ENCODE assay signal across 1 cellular context in the genomic region with DNA sequence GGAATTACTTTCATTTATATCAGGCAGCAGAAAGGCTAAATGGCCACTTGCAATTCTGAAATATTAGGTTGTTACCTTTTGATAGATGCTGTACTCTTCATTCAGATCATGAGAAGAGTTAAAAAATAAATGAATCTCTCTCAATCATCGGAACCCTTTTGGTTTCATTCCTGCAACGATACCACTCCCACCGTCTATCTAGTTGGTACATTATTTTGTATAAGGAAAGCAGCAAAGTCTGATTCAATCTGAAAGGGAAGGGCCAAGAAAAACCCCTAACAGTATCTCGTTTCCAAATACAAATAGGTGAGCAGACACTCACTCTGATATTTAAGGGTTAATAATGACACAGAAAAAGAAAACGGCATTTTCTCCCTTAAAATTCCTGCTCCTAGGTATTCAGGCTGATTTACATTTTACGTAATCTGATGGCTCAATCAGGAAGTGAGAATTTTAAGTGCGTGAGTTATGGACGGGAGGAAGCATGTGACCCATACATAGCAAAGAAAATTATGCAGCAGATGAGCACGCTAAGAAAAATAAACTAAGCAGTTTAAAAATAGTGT.
TF ChIP-seq lines count a peak whose summit lies in the region.

No MANE protein-coding gene starts in this region.

TF ChIP-seq in K562, 482 proteins besides CTCF, POLR2A, EP300 and RAD21 (continued from another document and continues in another):
- TF ChIP-seq, protein P1, sequence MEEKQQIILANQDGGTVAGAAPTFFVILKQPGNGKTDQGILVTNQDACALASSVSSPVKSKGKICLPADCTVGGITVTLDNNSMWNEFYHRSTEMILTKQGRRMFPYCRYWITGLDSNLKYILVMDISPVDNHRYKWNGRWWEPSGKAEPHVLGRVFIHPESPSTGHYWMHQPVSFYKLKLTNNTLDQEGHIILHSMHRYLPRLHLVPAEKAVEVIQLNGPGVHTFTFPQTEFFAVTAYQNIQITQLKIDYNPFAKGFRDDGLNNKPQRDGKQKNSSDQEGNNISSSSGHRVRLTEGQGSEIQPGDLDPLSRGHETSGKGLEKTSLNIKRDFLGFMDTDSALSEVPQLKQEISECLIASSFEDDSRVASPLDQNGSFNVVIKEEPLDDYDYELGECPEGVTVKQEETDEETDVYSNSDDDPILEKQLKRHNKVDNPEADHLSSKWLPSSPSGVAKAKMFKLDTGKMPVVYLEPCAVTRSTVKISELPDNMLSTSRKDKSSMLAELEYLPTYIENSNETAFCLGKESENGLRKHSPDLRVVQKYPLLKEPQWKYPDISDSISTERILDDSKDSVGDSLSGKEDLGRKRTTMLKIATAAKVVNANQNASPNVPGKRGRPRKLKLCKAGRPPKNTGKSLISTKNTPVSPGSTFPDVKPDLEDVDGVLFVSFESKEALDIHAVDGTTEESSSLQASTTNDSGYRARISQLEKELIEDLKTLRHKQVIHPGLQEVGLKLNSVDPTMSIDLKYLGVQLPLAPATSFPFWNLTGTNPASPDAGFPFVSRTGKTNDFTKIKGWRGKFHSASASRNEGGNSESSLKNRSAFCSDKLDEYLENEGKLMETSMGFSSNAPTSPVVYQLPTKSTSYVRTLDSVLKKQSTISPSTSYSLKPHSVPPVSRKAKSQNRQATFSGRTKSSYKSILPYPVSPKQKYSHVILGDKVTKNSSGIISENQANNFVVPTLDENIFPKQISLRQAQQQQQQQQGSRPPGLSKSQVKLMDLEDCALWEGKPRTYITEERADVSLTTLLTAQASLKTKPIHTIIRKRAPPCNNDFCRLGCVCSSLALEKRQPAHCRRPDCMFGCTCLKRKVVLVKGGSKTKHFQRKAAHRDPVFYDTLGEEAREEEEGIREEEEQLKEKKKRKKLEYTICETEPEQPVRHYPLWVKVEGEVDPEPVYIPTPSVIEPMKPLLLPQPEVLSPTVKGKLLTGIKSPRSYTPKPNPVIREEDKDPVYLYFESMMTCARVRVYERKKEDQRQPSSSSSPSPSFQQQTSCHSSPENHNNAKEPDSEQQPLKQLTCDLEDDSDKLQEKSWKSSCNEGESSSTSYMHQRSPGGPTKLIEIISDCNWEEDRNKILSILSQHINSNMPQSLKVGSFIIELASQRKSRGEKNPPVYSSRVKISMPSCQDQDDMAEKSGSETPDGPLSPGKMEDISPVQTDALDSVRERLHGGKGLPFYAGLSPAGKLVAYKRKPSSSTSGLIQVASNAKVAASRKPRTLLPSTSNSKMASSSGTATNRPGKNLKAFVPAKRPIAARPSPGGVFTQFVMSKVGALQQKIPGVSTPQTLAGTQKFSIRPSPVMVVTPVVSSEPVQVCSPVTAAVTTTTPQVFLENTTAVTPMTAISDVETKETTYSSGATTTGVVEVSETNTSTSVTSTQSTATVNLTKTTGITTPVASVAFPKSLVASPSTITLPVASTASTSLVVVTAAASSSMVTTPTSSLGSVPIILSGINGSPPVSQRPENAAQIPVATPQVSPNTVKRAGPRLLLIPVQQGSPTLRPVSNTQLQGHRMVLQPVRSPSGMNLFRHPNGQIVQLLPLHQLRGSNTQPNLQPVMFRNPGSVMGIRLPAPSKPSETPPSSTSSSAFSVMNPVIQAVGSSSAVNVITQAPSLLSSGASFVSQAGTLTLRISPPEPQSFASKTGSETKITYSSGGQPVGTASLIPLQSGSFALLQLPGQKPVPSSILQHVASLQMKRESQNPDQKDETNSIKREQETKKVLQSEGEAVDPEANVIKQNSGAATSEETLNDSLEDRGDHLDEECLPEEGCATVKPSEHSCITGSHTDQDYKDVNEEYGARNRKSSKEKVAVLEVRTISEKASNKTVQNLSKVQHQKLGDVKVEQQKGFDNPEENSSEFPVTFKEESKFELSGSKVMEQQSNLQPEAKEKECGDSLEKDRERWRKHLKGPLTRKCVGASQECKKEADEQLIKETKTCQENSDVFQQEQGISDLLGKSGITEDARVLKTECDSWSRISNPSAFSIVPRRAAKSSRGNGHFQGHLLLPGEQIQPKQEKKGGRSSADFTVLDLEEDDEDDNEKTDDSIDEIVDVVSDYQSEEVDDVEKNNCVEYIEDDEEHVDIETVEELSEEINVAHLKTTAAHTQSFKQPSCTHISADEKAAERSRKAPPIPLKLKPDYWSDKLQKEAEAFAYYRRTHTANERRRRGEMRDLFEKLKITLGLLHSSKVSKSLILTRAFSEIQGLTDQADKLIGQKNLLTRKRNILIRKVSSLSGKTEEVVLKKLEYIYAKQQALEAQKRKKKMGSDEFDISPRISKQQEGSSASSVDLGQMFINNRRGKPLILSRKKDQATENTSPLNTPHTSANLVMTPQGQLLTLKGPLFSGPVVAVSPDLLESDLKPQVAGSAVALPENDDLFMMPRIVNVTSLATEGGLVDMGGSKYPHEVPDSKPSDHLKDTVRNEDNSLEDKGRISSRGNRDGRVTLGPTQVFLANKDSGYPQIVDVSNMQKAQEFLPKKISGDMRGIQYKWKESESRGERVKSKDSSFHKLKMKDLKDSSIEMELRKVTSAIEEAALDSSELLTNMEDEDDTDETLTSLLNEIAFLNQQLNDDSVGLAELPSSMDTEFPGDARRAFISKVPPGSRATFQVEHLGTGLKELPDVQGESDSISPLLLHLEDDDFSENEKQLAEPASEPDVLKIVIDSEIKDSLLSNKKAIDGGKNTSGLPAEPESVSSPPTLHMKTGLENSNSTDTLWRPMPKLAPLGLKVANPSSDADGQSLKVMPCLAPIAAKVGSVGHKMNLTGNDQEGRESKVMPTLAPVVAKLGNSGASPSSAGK (IDR thresholded peaks at IDR 0.05): peak; percentile 67
- TF ChIP-seq BDP1 (IDR thresholded peaks at IDR 0.05; ENCODE audit: insufficient read depth, insufficient read length): no peak
- TF ChIP-seq MCM5 (IDR thresholded peaks at IDR 0.05; ENCODE audit: low read depth): no peak
- no peak for TF ChIP-seq NBN (IDR thresholded peaks at IDR 0.05; ENCODE audit: low read depth)
- no peak for TF ChIP-seq ZFP30 (CRISPR knock-in tag; IDR thresholded peaks at IDR 0.05; ENCODE audit: borderline replicate concordance)
- TF ChIP-seq ZNF143 (CRISPR knock-in tag; IDR thresholded peaks at IDR 0.05): no peak
- TF ChIP-seq TCF3 (CRISPR knock-in tag; IDR thresholded peaks at IDR 0.05): no peak
- TF ChIP-seq, protein P2, sequence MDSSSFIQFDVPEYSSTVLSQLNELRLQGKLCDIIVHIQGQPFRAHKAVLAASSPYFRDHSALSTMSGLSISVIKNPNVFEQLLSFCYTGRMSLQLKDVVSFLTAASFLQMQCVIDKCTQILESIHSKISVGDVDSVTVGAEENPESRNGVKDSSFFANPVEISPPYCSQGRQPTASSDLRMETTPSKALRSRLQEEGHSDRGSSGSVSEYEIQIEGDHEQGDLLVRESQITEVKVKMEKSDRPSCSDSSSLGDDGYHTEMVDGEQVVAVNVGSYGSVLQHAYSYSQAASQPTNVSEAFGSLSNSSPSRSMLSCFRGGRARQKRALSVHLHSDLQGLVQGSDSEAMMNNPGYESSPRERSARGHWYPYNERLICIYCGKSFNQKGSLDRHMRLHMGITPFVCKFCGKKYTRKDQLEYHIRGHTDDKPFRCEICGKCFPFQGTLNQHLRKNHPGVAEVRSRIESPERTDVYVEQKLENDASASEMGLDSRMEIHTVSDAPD (CRISPR knock-in tag; IDR thresholded peaks at IDR 0.05): no peak
- TF ChIP-seq SRSF3 (IDR thresholded peaks at IDR 0.05; ENCODE audit: insufficient read depth, low read length): no peak
- TF ChIP-seq, protein P3, sequence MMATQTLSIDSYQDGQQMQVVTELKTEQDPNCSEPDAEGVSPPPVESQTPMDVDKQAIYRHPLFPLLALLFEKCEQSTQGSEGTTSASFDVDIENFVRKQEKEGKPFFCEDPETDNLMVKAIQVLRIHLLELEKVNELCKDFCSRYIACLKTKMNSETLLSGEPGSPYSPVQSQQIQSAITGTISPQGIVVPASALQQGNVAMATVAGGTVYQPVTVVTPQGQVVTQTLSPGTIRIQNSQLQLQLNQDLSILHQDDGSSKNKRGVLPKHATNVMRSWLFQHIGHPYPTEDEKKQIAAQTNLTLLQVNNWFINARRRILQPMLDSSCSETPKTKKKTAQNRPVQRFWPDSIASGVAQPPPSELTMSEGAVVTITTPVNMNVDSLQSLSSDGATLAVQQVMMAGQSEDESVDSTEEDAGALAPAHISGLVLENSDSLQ (IDR thresholded peaks at IDR 0.05): peak; percentile 77
- TF ChIP-seq, protein P4, sequence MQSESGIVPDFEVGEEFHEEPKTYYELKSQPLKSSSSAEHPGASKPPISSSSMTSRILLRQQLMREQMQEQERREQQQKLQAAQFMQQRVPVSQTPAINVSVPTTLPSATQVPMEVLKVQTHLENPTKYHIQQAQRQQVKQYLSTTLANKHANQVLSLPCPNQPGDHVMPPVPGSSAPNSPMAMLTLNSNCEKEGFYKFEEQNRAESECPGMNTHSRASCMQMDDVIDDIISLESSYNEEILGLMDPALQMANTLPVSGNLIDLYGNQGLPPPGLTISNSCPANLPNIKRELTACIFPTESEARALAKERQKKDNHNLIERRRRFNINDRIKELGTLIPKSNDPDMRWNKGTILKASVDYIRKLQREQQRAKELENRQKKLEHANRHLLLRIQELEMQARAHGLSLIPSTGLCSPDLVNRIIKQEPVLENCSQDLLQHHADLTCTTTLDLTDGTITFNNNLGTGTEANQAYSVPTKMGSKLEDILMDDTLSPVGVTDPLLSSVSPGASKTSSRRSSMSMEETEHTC (IDR thresholded peaks at IDR 0.05): no peak
- TF ChIP-seq NCOA2 (IDR thresholded peaks at IDR 0.05; ENCODE audit: partially characterized antibody in 2 of 2): no peak
- TF ChIP-seq POLR2AphosphoS5 (IDR thresholded peaks at IDR 0.05; ENCODE audit: control insufficient read depth, insufficient read depth, low read depth, low read length): no peak
- no peak for TF ChIP-seq THRAP3 (IDR thresholded peaks at IDR 0.05; ENCODE audit: borderline replicate concordance)
- TF ChIP-seq ZBED1 (IDR thresholded peaks at IDR 0.05): no peak
- no peak for TF ChIP-seq CC2D1A (IDR thresholded peaks at IDR 0.05)
- TF ChIP-seq RBM34 (IDR thresholded peaks at IDR 0.05; ENCODE audit: borderline replicate concordance, insufficient read depth, low read length): no peak
- TF ChIP-seq ARID1B (IDR thresholded peaks at IDR 0.05): peak; percentile 38
- no peak for TF ChIP-seq E2F3 (CRISPR knock-in tag; IDR thresholded peaks at IDR 0.05)
- no peak for TF ChIP-seq HLTF (IDR thresholded peaks at IDR 0.05)
- TF ChIP-seq ETV6 (IDR thresholded peaks at IDR 0.05; ENCODE audit: borderline replicate concordance in 1 of 2, low read depth in 2 of 2, low read length in 1 of 2): no peak
- no peak for TF ChIP-seq ETV6 (CRISPR knock-in tag; IDR thresholded peaks at IDR 0.05; ENCODE audit: borderline replicate concordance)
- no peak for TF ChIP-seq STAT5B (CRISPR knock-in tag; IDR thresholded peaks at IDR 0.05)
- no peak for TF ChIP-seq ZNF583 (CRISPR knock-in tag; IDR thresholded peaks at IDR 0.05)
- TF ChIP-seq PRPF4 (IDR thresholded peaks at IDR 0.05; ENCODE audit: insufficient read depth, low read depth, low read length, poor library complexity, severe bottlenecking): no peak
- 0 out of 2 replicates have a peak, but pooled peaks have one; percentile 65 for TF ChIP-seq ZNF584 (CRISPR knock-in tag; IDR thresholded peaks at IDR 0.05; ENCODE audit: low read depth)
- TF ChIP-seq COPS2 (conservative IDR thresholded peaks at IDR 0.05): no peak
- TF ChIP-seq MIER1 (IDR thresholded peaks at IDR 0.05; ENCODE audit: low read depth): peak; percentile 13; the same call in 1 of the 2 replicates
- no peak for TF ChIP-seq PCBP1 (IDR thresholded peaks at IDR 0.05; ENCODE audit: low read depth, low read length, poor library complexity, severe bottlenecking)
- no peak for TF ChIP-seq ZSCAN29 (IDR thresholded peaks at IDR 0.05)
- TF ChIP-seq ETV5 (CRISPR knock-in tag; IDR thresholded peaks at IDR 0.05; ENCODE audit: low read depth): no peak
- no peak for TF ChIP-seq IRF2 (CRISPR knock-in tag; IDR thresholded peaks at IDR 0.05)
- peak; percentile 85 for TF ChIP-seq MEIS2 (IDR thresholded peaks at IDR 0.05; ENCODE audit: partially characterized antibody)
- peak; percentile 54; the same call in 1 of the 2 replicates for TF ChIP-seq ATF7 (IDR thresholded peaks at IDR 0.05)
- TF ChIP-seq OTX1 (CRISPR knock-in tag; IDR thresholded peaks at IDR 0.05): no peak
- TF ChIP-seq, protein P5, sequence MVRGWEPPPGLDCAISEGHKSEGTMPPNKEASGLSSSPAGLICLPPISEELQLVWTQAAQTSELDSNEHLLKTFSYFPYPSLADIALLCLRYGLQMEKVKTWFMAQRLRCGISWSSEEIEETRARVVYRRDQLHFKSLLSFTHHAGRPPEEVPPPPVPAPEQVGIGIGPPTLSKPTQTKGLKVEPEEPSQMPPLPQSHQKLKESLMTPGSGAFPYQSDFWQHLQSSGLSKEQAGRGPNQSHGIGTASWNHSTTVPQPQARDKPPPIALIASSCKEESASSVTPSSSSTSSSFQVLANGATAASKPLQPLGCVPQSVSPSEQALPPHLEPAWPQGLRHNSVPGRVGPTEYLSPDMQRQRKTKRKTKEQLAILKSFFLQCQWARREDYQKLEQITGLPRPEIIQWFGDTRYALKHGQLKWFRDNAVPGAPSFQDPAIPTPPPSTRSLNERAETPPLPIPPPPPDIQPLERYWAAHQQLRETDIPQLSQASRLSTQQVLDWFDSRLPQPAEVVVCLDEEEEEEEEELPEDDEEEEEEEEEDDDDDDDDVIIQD (CRISPR knock-in tag; IDR thresholded peaks at IDR 0.05): no peak
- no peak for TF ChIP-seq KAT8 (IDR thresholded peaks at IDR 0.05; ENCODE audit: low read depth)
- TF ChIP-seq HNRNPH1 (optimal IDR thresholded peaks at IDR 0.05; ENCODE audit: low read depth, low read length): no peak
- TF ChIP-seq RAD51 (IDR thresholded peaks at IDR 0.05; ENCODE audit: borderline replicate concordance, low read depth): peak; percentile 83
- TF ChIP-seq, protein P6, sequence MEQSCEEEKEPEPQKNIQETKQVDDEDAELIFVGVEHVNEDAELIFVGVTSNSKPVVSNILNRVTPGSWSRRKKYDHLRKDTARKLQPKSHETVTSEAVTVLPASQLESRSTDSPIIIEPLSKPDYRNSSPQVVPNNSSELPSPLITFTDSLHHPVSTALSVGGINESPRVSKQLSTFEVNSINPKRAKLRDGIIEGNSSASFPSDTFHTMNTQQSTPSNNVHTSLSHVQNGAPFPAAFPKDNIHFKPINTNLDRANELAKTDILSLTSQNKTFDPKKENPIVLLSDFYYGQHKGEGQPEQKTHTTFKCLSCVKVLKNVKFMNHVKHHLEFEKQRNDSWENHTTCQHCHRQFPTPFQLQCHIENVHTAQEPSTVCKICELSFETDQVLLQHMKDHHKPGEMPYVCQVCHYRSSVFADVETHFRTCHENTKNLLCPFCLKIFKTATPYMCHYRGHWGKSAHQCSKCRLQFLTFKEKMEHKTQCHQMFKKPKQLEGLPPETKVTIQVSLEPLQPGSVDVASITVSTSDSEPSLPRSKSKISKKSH (CRISPR knock-in tag; IDR thresholded peaks at IDR 0.05): no peak
- TF ChIP-seq, protein P7, sequence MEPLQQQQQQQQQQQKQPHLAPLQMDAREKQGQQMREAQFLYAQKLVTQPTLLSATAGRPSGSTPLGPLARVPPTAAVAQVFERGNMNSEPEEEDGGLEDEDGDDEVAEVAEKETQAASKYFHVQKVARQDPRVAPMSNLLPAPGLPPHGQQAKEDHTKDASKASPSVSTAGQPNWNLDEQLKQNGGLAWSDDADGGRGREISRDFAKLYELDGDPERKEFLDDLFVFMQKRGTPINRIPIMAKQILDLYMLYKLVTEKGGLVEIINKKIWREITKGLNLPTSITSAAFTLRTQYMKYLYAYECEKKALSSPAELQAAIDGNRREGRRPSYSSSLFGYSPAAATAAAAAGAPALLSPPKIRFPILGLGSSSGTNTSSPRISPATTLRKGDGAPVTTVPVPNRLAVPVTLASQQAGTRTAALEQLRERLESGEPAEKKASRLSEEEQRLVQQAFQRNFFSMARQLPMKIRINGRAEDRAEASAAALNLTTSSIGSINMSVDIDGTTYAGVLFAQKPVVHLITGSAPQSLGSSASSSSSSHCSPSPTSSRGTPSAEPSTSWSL (CRISPR knock-in tag; IDR thresholded peaks at IDR 0.05; ENCODE audit: borderline replicate concordance): no peak
